Comparison of ENCODE assay signal across 12 cellular contexts in the genomic region with DNA sequence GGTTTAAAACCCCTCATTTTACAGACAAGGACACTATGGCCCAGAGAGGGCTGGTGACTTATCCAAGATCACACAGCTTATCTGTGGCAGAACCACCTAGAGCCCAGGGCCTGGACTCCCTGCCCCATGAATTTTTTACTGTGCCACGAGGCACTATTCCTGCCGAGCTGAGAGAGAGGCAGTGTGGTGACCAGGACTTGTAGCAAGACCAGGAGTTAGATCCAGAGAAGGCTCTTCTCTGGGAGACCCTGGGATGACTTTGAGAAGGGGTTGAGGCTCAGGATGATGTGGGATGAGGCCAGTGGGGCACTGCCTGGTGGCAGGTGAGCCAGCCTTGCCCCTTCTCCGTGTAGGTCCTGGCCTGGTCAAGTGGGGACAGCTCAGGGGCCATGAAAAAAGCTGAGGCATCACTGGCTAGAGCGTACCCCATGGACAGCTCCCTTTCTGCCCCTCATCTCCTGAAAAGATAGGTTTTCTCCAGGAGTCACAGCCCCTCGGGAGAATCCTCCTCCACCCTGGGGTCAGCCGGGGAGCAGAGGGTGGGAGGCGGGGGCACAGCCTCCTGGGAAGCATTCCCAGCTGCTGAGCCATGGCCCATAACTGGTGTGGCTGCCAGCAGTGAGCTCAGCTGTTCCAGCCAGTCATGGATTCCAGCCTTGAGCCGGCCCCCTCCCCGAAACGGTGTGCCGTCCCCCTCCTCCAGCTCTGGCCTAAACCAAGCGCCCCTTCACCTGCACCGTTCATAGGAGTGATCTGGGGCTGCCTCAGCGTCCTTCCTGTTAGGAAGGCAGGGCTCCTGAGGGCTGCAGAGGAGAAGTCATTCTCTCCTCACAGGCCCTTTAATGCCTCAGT. TPM values are rescaled to one million over a fixed set of nuclear protein-coding genes. Genes with fewer than 3 reads are reported as not detected.
DNase-seq lines count a peak whose midpoint lies in the region; ATAC-seq and TF ChIP-seq lines count a peak whose summit lies in the region.
"Had no signal": no experiment of that assay in that cellular context is flagged by ENCODE, and none has a peak within 500 bp of the region (broad histone marks: within the 10 kb centered on the region; RNA-seq: fewer than 3 reads in every experiment).

No MANE protein-coding gene starts in this region.

- peak; percentile 29 for ATAC-seq in omental fat pad (ENCODE audit: low FRiP score)
- ATAC-seq in GM21381 (IDR thresholded peaks at IDR 0.05; ENCODE audit: unreplicated experiment): no peak

- peak; percentile 54 for DNase-seq in AG08395 (ENCODE audit: low spot score)
- DNase-seq in amniotic epithelial cell (ENCODE audit: low read depth): peak; percentile 76
- peak in 39 of 42 donors; percentile 30 to 86 (median 62) for DNase-seq in head of caudate nucleus
- DNase-seq in omental fat pad (ENCODE audit: low spot score): no peak
- DNase-seq in NCI-H146 treated with DMSO at 0.1 percent for 48 hours (lab: John Stamatoyannopoulos, UW; ENCODE audit: unreplicated experiment): no peak
- DNase-seq in HT-29 (ENCODE audit: low spot score): no peak
- no peak for DNase-seq in cortex of kidney (lab: John Stamatoyannopoulos, UW)
- DNase-seq: activated CD8-positive, alpha-beta memory T cell treated with anti-CD3 and anti-CD28 coated beads for 24 hours; activated naive CD4-positive, alpha-beta T cell treated with anti-CD3 and anti-CD28 coated beads for 36 hours; MM.1S; NCI-H226 had no signal

- TF ChIP-seq CTCF in omental fat pad (IDR thresholded peaks at IDR 0.05): no peak

- intact Hi-C loops in head of caudate nucleus (cut with DNase I): no loop called here

RNA-seq across cellular contexts. Expression of a gene that starts 5.8 kb away (rescaled TPM):
- 100 to 1,000 TPM in 1 of 4 donors, 10 to 100 TPM in 2, 1 to 10 TPM in 1; 7.7 to 140 (median 25.5) TPM for total RNA-seq in omental fat pad
- total RNA-seq in HT-29 (2014; rRNA removed; shearing (Covaris generic)): 0.03 and 0.05 TPM in 2 replicates

RNA-seq across cellular contexts. Expression of a gene that starts 26.6 kb away (rescaled TPM):
- 100 to 1,000 TPM in 3 of 4 donors, 10 to 100 TPM in 1; 86.7 to 186 (median 133) TPM for total RNA-seq in omental fat pad
- total RNA-seq in HT-29 (2014; rRNA removed; shearing (Covaris generic)): 94.9 and 128 TPM in 2 replicates

RNA-seq across cellular contexts. Expression of a gene that starts 44.2 kb away (rescaled TPM):
- 10 to 100 TPM in 1 of 4 donors, 1 to 10 TPM in 3; 1.7 to 27.9 (median 2.7) TPM for total RNA-seq in omental fat pad
- not detected in 2 replicates for total RNA-seq in HT-29 (2014; rRNA removed; shearing (Covaris generic))

Comparison
In these comparisons a context has a peak if more than half of its experiments do, and no peak if none do; other contexts are left out.
1. DNase-seq: peak in AG08395 (single experiment), amniotic epithelial cell (single experiment) and head of caudate nucleus (39 of 42); none in omental fat pad (single experiment), NCI-H146 treated with DMSO at 0.1 percent for 48 hours (single experiment), HT-29 (single experiment) and cortex of kidney (single experiment).